In the genomic region with DNA sequence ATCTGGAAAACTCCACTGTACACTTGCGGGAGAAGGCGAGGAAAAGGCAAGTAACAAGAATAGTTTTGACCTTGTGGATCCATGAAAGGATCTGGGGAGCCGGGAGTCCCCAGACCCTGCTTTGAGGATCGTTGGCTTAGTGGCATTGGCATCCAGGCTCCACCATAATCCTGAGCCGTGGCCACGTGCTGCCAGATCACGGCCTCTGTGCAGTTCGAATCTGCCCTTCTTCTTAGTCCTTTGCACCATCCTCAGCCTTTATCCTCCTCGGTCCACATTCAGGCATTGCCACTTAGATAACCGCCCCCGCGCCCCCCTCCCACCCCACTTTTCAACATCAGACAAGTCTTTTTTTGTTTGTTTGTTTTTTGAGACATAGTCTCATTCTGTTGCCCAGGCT, we compare ENCODE assay signal across 1 cellular context.
TF ChIP-seq lines count a peak whose summit lies in the region.

No MANE protein-coding gene starts in this region.

TF ChIP-seq in WTC11, 78 proteins besides CTCF, POLR2A, EP300 and RAD21 (continued from another document):
- TF ChIP-seq FOXP1 (CRISPR knock-in tag; IDR thresholded peaks at IDR 0.05; ENCODE audit: borderline replicate concordance): no peak
- TF ChIP-seq MAX (CRISPR knock-in tag; IDR thresholded peaks at IDR 0.05): no peak
- TF ChIP-seq GRHL2 (CRISPR knock-in tag; IDR thresholded peaks at IDR 0.05; ENCODE audit: insufficient replicate concordance, severe bottlenecking): no peak
- no peak for TF ChIP-seq CREM (CRISPR knock-in tag; IDR thresholded peaks at IDR 0.05)
